22 cellular contexts compared by ENCODE assay signal in genomic region chr6:10615675-10616074, GRCh38.
"Had no signal": no experiment of that assay in that cellular context is flagged by ENCODE, and none has a peak within 500 bp of the region (broad histone marks: within the 10 kb centered on the region; RNA-seq: fewer than 3 reads in every experiment).

No MANE protein-coding gene starts in this region.

- H3K27ac Mint-ChIP-seq: memory B cell; mesothelial cell of epicardium; stimulated activated effector memory CD8-positive, alpha-beta T cell treated with anti-CD3 and anti-CD28 coated beads, Interleukin-12 subunit alpha, Interleukin-12 subunit beta, amount 100 ng/mL, for 72 hours had no signal

- H3K4me3 Mint-ChIP-seq: memory B cell; mesothelial cell of epicardium; naive B cell; stimulated activated effector memory CD8-positive, alpha-beta T cell treated with anti-CD3 and anti-CD28 coated beads, Interleukin-12 subunit alpha, Interleukin-12 subunit beta, amount 100 ng/mL, for 72 hours had no signal

- H3K27me3 ChIP-seq: colonic mucosa, heart right ventricle, tibial artery, upper lobe of right lung, vagina had no signal

- H3K27me3 Mint-ChIP-seq: memory B cell, naive B cell had no signal

- H3K4me3 ChIP-seq: colonic mucosa, heart right ventricle, lower lobe of right lung, smooth muscle cell, tibial artery, upper lobe of right lung, vagina had no signal

- DNase-seq: colonic mucosa; dermis blood vessel endothelial cell; erythroblast; foreskin melanocyte; heart right ventricle; hypothalamus; islet precursor cell; lower lobe of right lung; naive B cell; posterior cingulate gyrus; right cardiac atrium; stimulated activated CD4-positive, alpha-beta T cell treated with anti-CD3 and anti-CD28 coated beads, Interleukin-2, amount 100 ng/mL, for 48 hours; stimulated activated CD8-positive, alpha-beta memory T cell treated with anti-CD3 and anti-CD28 coated beads, Interleukin-4, amount 100 ng/mL, for 48 hours; stimulated activated naive CD8-positive, alpha-beta T cell treated with anti-CD3 and anti-CD28 coated beads, Interleukin-15, Interleukin-2, amounts not matched to agents 100 U/mL and 50 U/mL, for 24 hours; tibial artery; upper lobe of right lung had no signal

- H3K9me3 Mint-ChIP-seq: memory B cell; stimulated activated effector memory CD8-positive, alpha-beta T cell treated with anti-CD3 and anti-CD28 coated beads, Interleukin-12 subunit alpha, Interleukin-12 subunit beta, amount 100 ng/mL, for 72 hours had no signal

- H3K9me3 ChIP-seq: colonic mucosa, heart right ventricle, lower lobe of right lung, tibial artery, upper lobe of right lung, vagina had no signal

- H3K36me3 ChIP-seq: colonic mucosa, heart right ventricle, lower lobe of right lung, tibial artery, upper lobe of right lung, vagina had no signal

- H3K4me1 ChIP-seq: colonic mucosa, upper lobe of right lung, vagina had no signal

- H3K4me2 ChIP-seq: smooth muscle cell had no signal

- H3K27ac ChIP-seq: colonic mucosa, heart right ventricle, lower lobe of right lung, tibial artery, upper lobe of right lung, vagina had no signal

- ATAC-seq: heart right ventricle; left lobe of liver; lower lobe of right lung; right cardiac atrium; stimulated activated effector memory CD8-positive, alpha-beta T cell treated with anti-CD3 and anti-CD28 coated beads, Interleukin-12 subunit alpha, Interleukin-12 subunit beta, amount 100 ng/mL, for 72 hours; stimulated activated naive CD8-positive, alpha-beta T cell treated with anti-CD3 and anti-CD28 coated beads, Interleukin-15, Interleukin-2, amounts not matched to agents 100 U/mL and 50 U/mL, for 24 hours; upper lobe of right lung had no signal

- H3K36me3 Mint-ChIP-seq: stimulated activated effector memory CD8-positive, alpha-beta T cell treated with anti-CD3 and anti-CD28 coated beads, Interleukin-12 subunit alpha, Interleukin-12 subunit beta, amount 100 ng/mL, for 72 hours had no signal
